8 cellular contexts compared by ENCODE assay signal in the genomic region with DNA sequence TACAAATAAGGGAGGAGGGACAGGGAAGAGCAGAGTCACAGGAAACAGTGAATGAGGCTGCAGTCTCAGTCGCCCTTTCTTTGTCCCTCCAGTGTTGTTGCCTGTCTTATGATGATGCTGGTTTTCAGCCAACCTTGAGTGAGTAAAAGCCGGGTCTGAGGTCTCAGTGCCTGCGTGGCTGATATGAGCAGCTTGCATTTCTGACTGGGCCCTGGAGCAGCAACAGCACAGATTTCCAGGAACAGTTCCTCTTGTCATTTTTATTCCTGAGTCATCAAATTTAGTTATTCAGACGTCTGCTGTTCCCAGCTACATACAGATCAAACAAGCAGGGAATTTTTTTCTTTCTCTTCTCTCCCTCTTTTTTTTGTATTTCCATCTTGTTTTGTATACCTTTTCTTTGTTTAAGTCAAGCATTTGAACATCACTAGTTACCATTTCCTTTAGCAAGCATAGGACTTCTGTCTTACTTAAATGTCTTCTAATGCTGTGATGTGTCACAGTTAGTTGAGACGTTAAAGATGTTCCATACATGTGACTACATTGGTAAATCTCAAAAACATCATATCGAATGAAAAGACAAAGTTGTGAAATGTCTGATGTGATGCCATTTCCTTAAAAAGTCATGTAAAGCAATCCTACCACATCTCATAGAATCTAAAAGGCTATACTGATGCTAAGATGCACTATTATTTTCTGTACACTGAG. TPM values are rescaled to one million over a fixed set of nuclear protein-coding genes. Genes with fewer than 3 reads are reported as not detected.
DNase-seq lines count a peak whose midpoint lies in the region; ATAC-seq and TF ChIP-seq lines count a peak whose summit lies in the region.

No MANE protein-coding gene starts in this region.

- no peaks in the 10 kb centered on the region for H3K9me3 Mint-ChIP-seq in activated T-cell treated with anti-CD3 and anti-CD28 coated beads, Interleukin-2, amount 50 U/mL, for 4 hours

- H3K4me1 Mint-ChIP-seq in activated T-cell treated with anti-CD3 and anti-CD28 coated beads, Interleukin-2, amount 50 U/mL, for 4 hours (ENCODE audit: low read depth): peaks cover 20% of the 10 kb centered on the region

- no peaks in the 10 kb centered on the region for H3K36me3 Mint-ChIP-seq in activated T-cell treated with anti-CD3 and anti-CD28 coated beads, Interleukin-2, amount 50 U/mL, for 4 hours (ENCODE audit: insufficient read depth)

- peak overlapping the region; percentile 14 for H3K4me3 Mint-ChIP-seq in activated T-cell treated with anti-CD3 and anti-CD28 coated beads, Interleukin-2, amount 50 U/mL, for 4 hours

- H3K27me3 Mint-ChIP-seq in activated T-cell treated with anti-CD3 and anti-CD28 coated beads, Interleukin-2, amount 50 U/mL, for 4 hours (ENCODE audit: low read depth): no peaks in the 10 kb centered on the region

- H3K27me3 ChIP-seq in left ventricle myocardium inferior (ENCODE audit: low read depth): no peaks in the 10 kb centered on the region
- H3K27me3 ChIP-seq in breast epithelium: no peaks in the 10 kb centered on the region

- ATAC-seq in activated T-cell treated with anti-CD3 and anti-CD28 coated beads, Interleukin-2, amount 50 U/mL, for 4 hours: peak; percentile 92 to 93
- ATAC-seq in GM19452 (IDR thresholded peaks at IDR 0.05; ENCODE audit: unreplicated experiment): no peak

- no peaks in the 10 kb centered on the region for H3K9me3 ChIP-seq in left ventricle myocardium inferior (replicated peaks)
- H3K9me3 ChIP-seq in breast epithelium: no peaks in the 10 kb centered on the region

- H3K4me3 ChIP-seq in left ventricle myocardium inferior (no peak overlapping the region), breast epithelium (no peak overlapping the region)

- H3K4me1 ChIP-seq in left ventricle myocardium inferior: peaks cover 31% of the 10 kb centered on the region
- no peaks in the 10 kb centered on the region for H3K4me1 ChIP-seq in breast epithelium

- intact Hi-C loops in left ventricle myocardium inferior (cut with micrococcal nuclease) (no loop called here), breast epithelium (cut with DNase I; ENCODE audit: low total_unique reads) (no loop called here)

- no peak for TF ChIP-seq CTCF in left ventricle myocardium inferior (IDR thresholded peaks at IDR 0.05; ENCODE audit: borderline replicate concordance)
- TF ChIP-seq CTCF in breast epithelium (IDR thresholded peaks at IDR 0.05): no peak

- no peaks in the 10 kb centered on the region for H3K36me3 ChIP-seq in left ventricle myocardium inferior
- H3K36me3 ChIP-seq in breast epithelium: no peaks in the 10 kb centered on the region

- DNase-seq in stimulated activated naive CD4-positive, alpha-beta T cell (lab: John Stamatoyannopoulos, UW): peak in 5 of 6 experiments; percentile 5 to 55 (median 23)
- DNase-seq in stimulated activated naive CD4-positive, alpha-beta T cell treated with Interleukin-2 at 50 U/mL for 16 hours (lab: John Stamatoyannopoulos, UW): no peak
- peak; percentile 27 for DNase-seq in activated T-cell treated with anti-CD3 and anti-CD28 coated beads, Interleukin-2, amount 50 U/mL, for 4 hours
- DNase-seq in left ventricle myocardium inferior (peak; percentile 36), breast epithelium (ENCODE audit: low spot score in 2 of 2) (no peak)
- DNase-seq in stimulated activated CD4-positive, alpha-beta T cell treated with anti-CD3 and anti-CD28 coated beads, Interleukin-12 subunit alpha, Interleukin-12 subunit beta, amount 100 ng/mL, for 4 hours: peak; percentile 13
- no peak for DNase-seq in NK-92 treated with Interleukin-12 subunit alpha and Interleukin-12 subunit beta, amount 100 ng/mL, for 24 hours (lab: John Stamatoyannopoulos, UW)

- H3K27ac ChIP-seq in left ventricle myocardium inferior (replicated peaks) (peak overlapping the region; percentile 77), breast epithelium (no peak overlapping the region)

- no peak for TF ChIP-seq POLR2A in breast epithelium (IDR thresholded peaks at IDR 0.05)

RNA-seq across cellular contexts. Expression of gene SLC16A10, which starts 26.6 kb away (rescaled TPM):
- 1 to 10 TPM; 4.1 to 6.0 (median 5.8) TPM for total RNA-seq in activated T-cell treated with anti-CD3 and anti-CD28 coated beads, Interleukin-2, amount 50 U/mL, for 4 hours
- total RNA-seq in left ventricle myocardium inferior (4.5 TPM), breast epithelium (1 to 10 TPM; 1.3 to 5.4 (median 1.8) TPM)

Comparison
In these comparisons a context has a peak if more than half of its experiments do, and no peak if none do; other contexts are left out.
1. DNase-seq: peak in stimulated activated naive CD4-positive, alpha-beta T cell (5 of 6), activated T-cell treated with anti-CD3 and anti-CD28 coated beads, Interleukin-2, amount 50 U/mL, for 4 hours (single experiment), left ventricle myocardium inferior (single experiment) and stimulated activated CD4-positive, alpha-beta T cell treated with anti-CD3 and anti-CD28 coated beads, Interleukin-12 subunit alpha, Interleukin-12 subunit beta, amount 100 ng/mL, for 4 hours (single experiment); none in stimulated activated naive CD4-positive, alpha-beta T cell treated with Interleukin-2 at 50 U/mL for 16 hours (single experiment), NK-92 treated with Interleukin-12 subunit alpha and Interleukin-12 subunit beta, amount 100 ng/mL, for 24 hours (single experiment) and breast epithelium (0 of 2).